Comparison of ENCODE assay signal across 1 cellular context in the genomic region with DNA sequence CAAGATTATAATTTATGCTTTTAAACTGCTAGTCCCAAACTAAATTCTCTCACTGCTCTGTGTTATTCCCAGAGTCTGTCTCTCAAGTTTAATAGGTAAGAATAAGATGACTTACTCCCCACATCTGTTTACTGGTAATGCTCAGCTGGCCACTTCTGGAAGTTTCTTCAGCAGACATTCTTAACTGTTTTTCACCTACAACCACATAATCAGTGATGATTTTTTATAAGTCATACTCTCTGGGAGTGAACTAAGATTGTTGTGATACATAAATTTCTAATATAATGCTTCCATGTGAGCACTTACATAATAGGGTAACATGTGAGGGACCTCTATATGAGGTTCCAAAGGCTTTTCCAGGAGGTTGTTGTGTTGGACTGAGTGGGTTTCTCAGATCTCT.
TF ChIP-seq lines count a peak whose summit lies in the region.

No MANE protein-coding gene starts in this region.

TF ChIP-seq in A549, 52 proteins besides CTCF, POLR2A, EP300 and RAD21 (continued from another document):
- no peak for TF ChIP-seq NR3C1 (IDR thresholded peaks at IDR 0.05)
- no peak for TF ChIP-seq TFCP2L1 (CRISPR knock-in tag; IDR thresholded peaks at IDR 0.05)
- TF ChIP-seq, protein P1, sequence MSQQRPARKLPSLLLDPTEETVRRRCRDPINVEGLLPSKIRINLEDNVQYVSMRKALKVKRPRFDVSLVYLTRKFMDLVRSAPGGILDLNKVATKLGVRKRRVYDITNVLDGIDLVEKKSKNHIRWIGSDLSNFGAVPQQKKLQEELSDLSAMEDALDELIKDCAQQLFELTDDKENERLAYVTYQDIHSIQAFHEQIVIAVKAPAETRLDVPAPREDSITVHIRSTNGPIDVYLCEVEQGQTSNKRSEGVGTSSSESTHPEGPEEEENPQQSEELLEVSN (IDR thresholded peaks at IDR 0.05; ENCODE audit: borderline replicate concordance, low read depth) = no peak
- no peak for TF ChIP-seq FOSB (CRISPR knock-in tag; IDR thresholded peaks at IDR 0.05)
- TF ChIP-seq MAZ (IDR thresholded peaks at IDR 0.05; ENCODE audit: borderline replicate concordance, low read depth, low read length) = no peak
- no peak for TF ChIP-seq ZNF302 (CRISPR knock-in tag; IDR thresholded peaks at IDR 0.05)
- TF ChIP-seq, protein P2, sequence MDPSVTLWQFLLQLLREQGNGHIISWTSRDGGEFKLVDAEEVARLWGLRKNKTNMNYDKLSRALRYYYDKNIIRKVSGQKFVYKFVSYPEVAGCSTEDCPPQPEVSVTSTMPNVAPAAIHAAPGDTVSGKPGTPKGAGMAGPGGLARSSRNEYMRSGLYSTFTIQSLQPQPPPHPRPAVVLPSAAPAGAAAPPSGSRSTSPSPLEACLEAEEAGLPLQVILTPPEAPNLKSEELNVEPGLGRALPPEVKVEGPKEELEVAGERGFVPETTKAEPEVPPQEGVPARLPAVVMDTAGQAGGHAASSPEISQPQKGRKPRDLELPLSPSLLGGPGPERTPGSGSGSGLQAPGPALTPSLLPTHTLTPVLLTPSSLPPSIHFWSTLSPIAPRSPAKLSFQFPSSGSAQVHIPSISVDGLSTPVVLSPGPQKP (IDR thresholded peaks at IDR 0.05; ENCODE audit: low read depth, low read length) = no peak
